In genomic region chr16:85002099-85002541, GRCh38 we compare ENCODE assay signal across 12 cellular contexts. TPM values are rescaled to one million over a fixed set of nuclear protein-coding genes. Genes with fewer than 3 reads are reported as not detected.
DNase-seq lines count a peak whose midpoint lies in the region; ATAC-seq and TF ChIP-seq lines count a peak whose summit lies in the region.
"Had no signal": no experiment of that assay in that cellular context is flagged by ENCODE, and none has a peak within 500 bp of the region (broad histone marks: within the 10 kb centered on the region; RNA-seq: fewer than 3 reads in every experiment).

No MANE protein-coding gene starts in this region.

- no peak for DNase-seq in CD4-positive, alpha-beta memory T cell
- no peak for DNase-seq in immature natural killer cell
- no peak for DNase-seq in activated CD4-positive, alpha-beta memory T cell treated with anti-CD3 and anti-CD28 coated beads for 36 hours
- no peak for DNase-seq in omental fat pad (ENCODE audit: low spot score)
- DNase-seq in Ammon's horn (ENCODE audit: low spot score) = no peak
- DNase-seq in DMS153 treated with DMSO at 0.1 percent for 48 hours (lab: John Stamatoyannopoulos, UW; ENCODE audit: unreplicated experiment) = no peak
- DNase-seq: activated T-cell treated with anti-CD3 and anti-CD28 coated beads for 4 hours, DND-41 had no signal

- H3K4me1 ChIP-seq in CD4-positive, alpha-beta memory T cell (ENCODE audit: insufficient read depth, low read length) = peaks cover 45% of the 10 kb centered on the region
- H3K4me1 ChIP-seq in skeletal muscle tissue (ENCODE audit: control insufficient read depth in 3 of 3, insufficient read depth in 3 of 3, low read length in 3 of 3) = peaks cover 47 to 67% (median 53%) of the 10 kb centered on the region in 3 donors

- no peaks in the 10 kb centered on the region for H3K27me3 Mint-ChIP-seq in CD4-positive, alpha-beta memory T cell
- H3K27me3 Mint-ChIP-seq in activated T-helper 17 cell treated with anti-CD3 and anti-CD28 coated beads, Interleukin-2, amount 50 U/mL, for 72 hours = no peaks in the 10 kb centered on the region
- H3K27me3 Mint-ChIP-seq in immature natural killer cell (ENCODE audit: low read depth in 3 of 3) = peaks cover 0 to 3% (median 0%) of the 10 kb centered on the region in 3 donors
- H3K27me3 Mint-ChIP-seq in activated CD4-positive, alpha-beta memory T cell treated with anti-CD3 and anti-CD28 coated beads for 36 hours = no peaks in the 10 kb centered on the region

- no peak overlapping the region for H3K27ac ChIP-seq in CD4-positive, alpha-beta memory T cell (ENCODE audit: low read depth, low read length)
- H3K27ac ChIP-seq in skeletal muscle tissue (ENCODE audit: low read depth, low read length) = peak overlapping the region; percentile 78
- H3K27ac ChIP-seq: SK-N-MC had no signal

- peak overlapping the region in 4 of 7 donors; percentile 57 to 83 (median 69) for H3K27ac Mint-ChIP-seq in CD4-positive, alpha-beta memory T cell
- peak overlapping the region; percentile 51 for H3K27ac Mint-ChIP-seq in activated T-helper 17 cell treated with anti-CD3 and anti-CD28 coated beads, Interleukin-2, amount 50 U/mL, for 72 hours
- H3K27ac Mint-ChIP-seq in immature natural killer cell = peak overlapping the region in 4 of 6 donors; percentile 33 to 88 (median 54)
- no peak overlapping the region for H3K27ac Mint-ChIP-seq in activated CD4-positive, alpha-beta memory T cell treated with anti-CD3 and anti-CD28 coated beads for 36 hours

- no peaks in the 10 kb centered on the region for H3K9me3 ChIP-seq in CD4-positive, alpha-beta memory T cell (ENCODE audit: control insufficient read depth in 1 of 2, low read length in 2 of 2)
- no peaks in the 10 kb centered on the region for H3K9me3 ChIP-seq in skeletal muscle tissue (ENCODE audit: control insufficient read depth in 3 of 3, low read length in 3 of 3)

- no peaks in the 10 kb centered on the region for H3K9me3 Mint-ChIP-seq in CD4-positive, alpha-beta memory T cell
- H3K9me3 Mint-ChIP-seq in activated T-helper 17 cell treated with anti-CD3 and anti-CD28 coated beads, Interleukin-2, amount 50 U/mL, for 72 hours = no peaks in the 10 kb centered on the region
- H3K9me3 Mint-ChIP-seq in immature natural killer cell = no peaks in the 10 kb centered on the region
- no peaks in the 10 kb centered on the region for H3K9me3 Mint-ChIP-seq in activated CD4-positive, alpha-beta memory T cell treated with anti-CD3 and anti-CD28 coated beads for 36 hours

- no peak for TF ChIP-seq CTCF in omental fat pad (IDR thresholded peaks at IDR 0.05)

- no peak overlapping the region for H3K4me3 ChIP-seq in CD4-positive, alpha-beta memory T cell (ENCODE audit: low read length in 2 of 2)
- H3K4me3 ChIP-seq in skeletal muscle tissue (ENCODE audit: low read length in 3 of 3) = peak overlapping the region in 2 of 3 donors; percentile 35 to 59
- H3K4me3 ChIP-seq: lung, SK-N-MC had no signal

- peak overlapping the region; percentile 27 to 45 (median 30) for H3K9ac ChIP-seq in skeletal muscle tissue (ENCODE audit: low read depth in 1 of 3, low read length in 3 of 3)

- H3K4me3 Mint-ChIP-seq in CD4-positive, alpha-beta memory T cell = peak overlapping the region in 4 of 8 donors; percentile 7 to 56 (median 27)
- no peak overlapping the region for H3K4me3 Mint-ChIP-seq in activated T-helper 17 cell treated with anti-CD3 and anti-CD28 coated beads, Interleukin-2, amount 50 U/mL, for 72 hours
- H3K4me3 Mint-ChIP-seq in immature natural killer cell = peak overlapping the region in 4 of 5 donors; percentile 36 to 64 (median 50)
- no peak overlapping the region for H3K4me3 Mint-ChIP-seq in activated CD4-positive, alpha-beta memory T cell treated with anti-CD3 and anti-CD28 coated beads for 36 hours

- POLR2A ChIA-PET in CD4-positive, alpha-beta memory T cell (lab: Charles Lee; ENCODE audit: partially characterized antibody) = interaction anchor here (1.4 kb wide), 1 partner anchor 9 kb away, joined by 5 read pairs; no protein-coding TSS in a partner anchor
- POLR2A ChIA-PET in activated CD4-positive, alpha-beta memory T cell treated with anti-CD3 and anti-CD28 coated beads for 36 hours (lab: Charles Lee) = no interaction called here

- H3K36me3 Mint-ChIP-seq in CD4-positive, alpha-beta memory T cell = peaks cover 4 to 28% of the 10 kb centered on the region in 2 donors
- peaks cover 33% of the 10 kb centered on the region for H3K36me3 Mint-ChIP-seq in activated T-helper 17 cell treated with anti-CD3 and anti-CD28 coated beads, Interleukin-2, amount 50 U/mL, for 72 hours (ENCODE audit: low read depth)
- H3K36me3 Mint-ChIP-seq in immature natural killer cell = peaks cover 0 to 8% (median 6%) of the 10 kb centered on the region in 3 donors
- peaks cover 8% of the 10 kb centered on the region for H3K36me3 Mint-ChIP-seq in activated CD4-positive, alpha-beta memory T cell treated with anti-CD3 and anti-CD28 coated beads for 36 hours

- no peaks in the 10 kb centered on the region for H3K27me3 ChIP-seq in CD4-positive, alpha-beta memory T cell (ENCODE audit: insufficient read depth, low read length)
- H3K27me3 ChIP-seq in skeletal muscle tissue (ENCODE audit: control insufficient read depth in 3 of 3, insufficient read depth in 3 of 3, low read length in 3 of 3) = no peaks in the 10 kb centered on the region

- CTCF ChIA-PET in CD4-positive, alpha-beta memory T cell (lab: Charles Lee; ENCODE audit: partially characterized antibody) = interaction anchor here (1.1 kb wide), 1 partner anchor 31 kb away, joined by 4 read pairs; no protein-coding TSS in a partner anchor
- CTCF ChIA-PET in activated CD4-positive, alpha-beta memory T cell treated with anti-CD3 and anti-CD28 coated beads for 36 hours (lab: Charles Lee) = no interaction called here

- no peak for ATAC-seq in activated T-helper 17 cell treated with anti-CD3 and anti-CD28 coated beads, Interleukin-2, amount 50 U/mL, for 72 hours (replicated peaks)
- no peak for ATAC-seq in omental fat pad (ENCODE audit: low FRiP score)

- intact Hi-C loops in CD4-positive, alpha-beta memory T cell (cut with micrococcal nuclease) = no loop called here
- intact Hi-C loops in activated CD4-positive, alpha-beta memory T cell treated with anti-CD3 and anti-CD28 coated beads for 36 hours (cut with micrococcal nuclease) = no loop called here

- no peaks in the 10 kb centered on the region for H3K36me3 ChIP-seq in CD4-positive, alpha-beta memory T cell (ENCODE audit: insufficient read depth, low read length)
- no peaks in the 10 kb centered on the region for H3K36me3 ChIP-seq in skeletal muscle tissue (ENCODE audit: control insufficient read depth in 3 of 3, insufficient read depth in 3 of 3, low read length in 3 of 3)

- H3K4me1 Mint-ChIP-seq in CD4-positive, alpha-beta memory T cell = peaks cover 49 to 66% (median 57%) of the 10 kb centered on the region in 4 donors
- H3K4me1 Mint-ChIP-seq in activated T-helper 17 cell treated with anti-CD3 and anti-CD28 coated beads, Interleukin-2, amount 50 U/mL, for 72 hours = peaks cover 25% of the 10 kb centered on the region
- H3K4me1 Mint-ChIP-seq in immature natural killer cell = peaks cover 57 to 75% of the 10 kb centered on the region in 2 donors
- peaks cover 45% of the 10 kb centered on the region for H3K4me1 Mint-ChIP-seq in activated CD4-positive, alpha-beta memory T cell treated with anti-CD3 and anti-CD28 coated beads for 36 hours (ENCODE audit: low read depth)

RNA-seq across cellular contexts. Expression of gene ZDHHC7, which starts 9.2 kb away (rescaled TPM):
- total RNA-seq in CD4-positive, alpha-beta memory T cell = 10 to 100 TPM; 33.8 to 35.6 TPM
- 10 to 100 TPM; 27.1 to 40.2 TPM for polyA plus RNA-seq in CD4-positive, alpha-beta memory T cell
- total RNA-seq in activated T-helper 17 cell treated with anti-CD3 and anti-CD28 coated beads, Interleukin-2, amount 50 U/mL, for 72 hours = 10 to 100 TPM; 25.2 to 32.9 TPM
- polyA plus RNA-seq in immature natural killer cell = 10 to 100 TPM; 28.2 to 46.6 (median 37.2) TPM
- total RNA-seq in skeletal muscle tissue (19.8 TPM), omental fat pad (10 to 100 TPM; 41.3 to 72.2 (median 51.3) TPM)
- 10 to 100 TPM; 23.5 to 25.1 TPM for total RNA-seq in activated CD4-positive, alpha-beta memory T cell treated with anti-CD3 and anti-CD28 coated beads for 36 hours

RNA-seq across cellular contexts. Expression of gene KIAA0513, which starts 25.5 kb away (rescaled TPM):
- total RNA-seq in CD4-positive, alpha-beta memory T cell = 10 to 100 TPM; 17.7 to 19.0 TPM
- polyA plus RNA-seq in CD4-positive, alpha-beta memory T cell = 10 to 100 TPM in 1 of 2 donors, 1 to 10 TPM in 1; 1.3 to 11.8 TPM
- 1 to 10 TPM; 3.9 to 9.6 TPM for total RNA-seq in activated T-helper 17 cell treated with anti-CD3 and anti-CD28 coated beads, Interleukin-2, amount 50 U/mL, for 72 hours
- polyA plus RNA-seq in immature natural killer cell = 1 to 10 TPM in 2 of 3 donors, under 1 TPM in 1; 0.11 to 8.7 (median 4.4) TPM
- total RNA-seq in skeletal muscle tissue (5.7 TPM), omental fat pad (10 to 100 TPM in 3 of 4 donors, 1 to 10 TPM in 1; 9.1 to 13.2 (median 11.2) TPM)
- 10 to 100 TPM; 15.7 to 15.9 TPM for total RNA-seq in activated CD4-positive, alpha-beta memory T cell treated with anti-CD3 and anti-CD28 coated beads for 36 hours

Comparison
In these comparisons a context has a peak if more than half of its experiments do, and no peak if none do; other contexts are left out.
1. H3K4me3 ChIP-seq: peak in skeletal muscle tissue (2 of 3); none in CD4-positive, alpha-beta memory T cell (0 of 2).
2. H3K4me3 Mint-ChIP-seq: peak in immature natural killer cell (4 of 5); none in activated T-helper 17 cell treated with anti-CD3 and anti-CD28 coated beads, Interleukin-2, amount 50 U/mL, for 72 hours (single experiment) and activated CD4-positive, alpha-beta memory T cell treated with anti-CD3 and anti-CD28 coated beads for 36 hours (single experiment).